In genomic region chr7:1715671-1716074, GRCh38 we compare ENCODE assay signal across 16 cellular contexts. TPM values are rescaled to one million over a fixed set of nuclear protein-coding genes. Genes with fewer than 3 reads are reported as not detected.
A peak's percentile ranks its signal among the peaks of the same experiment; 100 is the strongest.
DNase-seq lines count a peak whose midpoint lies in the region; TF ChIP-seq lines count a peak whose summit lies in the region.
"Had no signal": no experiment of that assay in that cellular context is flagged by ENCODE, and none has a peak within 500 bp of the region (broad histone marks: within the 10 kb centered on the region; RNA-seq: fewer than 3 reads in every experiment).

No MANE protein-coding gene starts in this region.

- no peak overlapping the region for H3K4me3 Mint-ChIP-seq in brain

- no peaks in the 10 kb centered on the region for H4K20me1 ChIP-seq in GM23248 (ENCODE audit: insufficient read depth)

- no peak overlapping the region for H2AFZ ChIP-seq in GM23248

- H3K27ac Mint-ChIP-seq in brain, result peak overlapping the region in 3 of 5 experiments; percentile 63 to 69 (median 67)

- no peak for TF ChIP-seq CTCF in brain (conservative IDR thresholded peaks at IDR 0.05)

- H3K4me2 ChIP-seq in mesendoderm (ENCODE audit: low read length) (no peak overlapping the region), GM23248 (ENCODE audit: unreplicated experiment) (no peak overlapping the region)

- peaks cover 0 to 2% (median 0%) of the 10 kb centered on the region in 5 experiments for H3K9me3 Mint-ChIP-seq in brain

- H3K9me2 ChIP-seq in GM23248 (ENCODE audit: insufficient read depth), result no peaks in the 10 kb centered on the region

- no peak overlapping the region for H2AK5ac ChIP-seq in mesendoderm (ENCODE audit: low read length)

- H3K79me2 ChIP-seq in mesendoderm (ENCODE audit: control insufficient read depth, insufficient read depth, low read length) (no peaks in the 10 kb centered on the region), GM23248 (ENCODE audit: insufficient read depth) (no peaks in the 10 kb centered on the region)

- H3K27me3 ChIP-seq in mesendoderm (ENCODE audit: insufficient read depth, low read length, poor library complexity), result no peaks in the 10 kb centered on the region
- H3K27me3 ChIP-seq in GM23248 (replicated peaks; ENCODE audit: insufficient read depth), result no peaks in the 10 kb centered on the region
- H3K27me3 ChIP-seq: Peyer's patch had no signal

- H3K4me3 ChIP-seq in mesendoderm (ENCODE audit: low read length) (no peak overlapping the region), GM23248 (no peak overlapping the region)
- H3K4me3 ChIP-seq: Peyer's patch had no signal

- H3K4me1 ChIP-seq in mesendoderm (ENCODE audit: control insufficient read depth, low read depth, low read length), result peaks cover 16% of the 10 kb centered on the region
- H3K4me1 ChIP-seq in GM23248 (ENCODE audit: insufficient read depth), result no peaks in the 10 kb centered on the region
- H3K4me1 ChIP-seq: Peyer's patch had no signal

- no CpG with 5 or more reads among the region's 6 CpGs for WGBS in mesendoderm (ENCODE audit: extremely low coverage, insufficient coverage, low lambda C conversion rate)
- 65 to 69% methylated on average over 6 of the region's 6 CpGs for WGBS in GM23248 (ENCODE audit: low coverage in 1 of 2, low lambda C conversion rate in 2 of 2, missing lambda C conversion rate in 2 of 2), 2 experiments

- no peak overlapping the region for H2BK5ac ChIP-seq in mesendoderm (ENCODE audit: low read length)

- in situ Hi-C loops in GM23248 (cut with MboI), result no loop called here

- H3K56ac ChIP-seq in mesendoderm (ENCODE audit: low read length), result peak overlapping the region; percentile 6

- H3K4ac ChIP-seq in mesendoderm (ENCODE audit: low read depth, low read length), result no peak overlapping the region

- H3K36me3 ChIP-seq in mesendoderm (ENCODE audit: control insufficient read depth, insufficient read depth, low read length) (no peaks in the 10 kb centered on the region), GM23248 (ENCODE audit: low read depth) (no peaks in the 10 kb centered on the region)
- H3K36me3 ChIP-seq: Peyer's patch had no signal

- no peaks in the 10 kb centered on the region for H3K9me3 ChIP-seq in GM23248 (ENCODE audit: low read depth)
- H3K9me3 ChIP-seq: Peyer's patch had no signal

- H3K9ac ChIP-seq in mesendoderm (ENCODE audit: low read length) (no peak overlapping the region), GM23248 (no peak overlapping the region)

- DNase-seq in NCI-H2196 (lab: John Stamatoyannopoulos, UW; ENCODE audit: unreplicated experiment), result peak; percentile 14
- DNase-seq in NCI-H2196 treated with DMSO at 0.1 percent for 48 hours (lab: John Stamatoyannopoulos, UW; ENCODE audit: unreplicated experiment), result no peak
- peak; percentile 37 for DNase-seq in Daoy (ENCODE audit: low read depth)
- DNase-seq in mesendoderm, result peak; percentile 66
- no peak for DNase-seq in GM23248
- no peak for DNase-seq in NCI-H1930 (lab: John Stamatoyannopoulos, UW)
- DNase-seq in NCI-H345 treated with DMSO at 0.1 percent for 48 hours (lab: John Stamatoyannopoulos, UW; ENCODE audit: unreplicated experiment), result no peak
- DNase-seq: 8988T, C1 segment of cervical spinal cord, HCEC 1CT, IMR-90, NCI-H2029 treated with DMSO at 0.1 percent for 48 hours, NCI-H774, Peyer's patch had no signal

- H3K36me3 Mint-ChIP-seq in brain, result peaks cover 42% of the 10 kb centered on the region

- no peak overlapping the region for H2BK15ac ChIP-seq in mesendoderm (replicated peaks; ENCODE audit: low read depth)

- H3F3A ChIP-seq in GM23248 (ENCODE audit: insufficient read depth), result no peaks in the 10 kb centered on the region

- H2BK120ac ChIP-seq in mesendoderm (ENCODE audit: low read depth, low read length), result no peak overlapping the region

- no peak overlapping the region for H3K27ac ChIP-seq in mesendoderm (ENCODE audit: low read depth, low read length)
- H3K27ac ChIP-seq in GM23248, result no peak overlapping the region
- H3K27ac ChIP-seq: Peyer's patch had no signal

- H3K4me1 Mint-ChIP-seq in brain, result peaks cover 66% of the 10 kb centered on the region

- H3K27me3 Mint-ChIP-seq in brain, result peaks cover 2% of the 10 kb centered on the region

- no peak overlapping the region for H3K18ac ChIP-seq in mesendoderm (ENCODE audit: low read length)

- H3K79me1 ChIP-seq in mesendoderm (ENCODE audit: low read length), result no peaks in the 10 kb centered on the region

- no peak overlapping the region for H3K23ac ChIP-seq in mesendoderm (ENCODE audit: low read length)

- H4K8ac ChIP-seq in mesendoderm (ENCODE audit: low read depth, low read length), result no peak overlapping the region

- H4K5ac ChIP-seq in mesendoderm (ENCODE audit: low read length), result no peak overlapping the region

RNA-seq across cellular contexts. Expression of gene ELFN1, which starts 45.6 kb away (rescaled TPM):
- 0.15 and 1.1 TPM in 2 replicates for total RNA-seq in Daoy (2014; rRNA removed; shearing (Covaris generic))
- 1.2 TPM for polyA plus RNA-seq in brain (ENCODE audit: insufficient read depth, low read depth, low replicate concordance)
- polyA plus RNA-seq in mesendoderm (2013, experiment 1 of 2), result 0.86 TPM
- 0.85 TPM for polyA plus RNA-seq in mesendoderm (2013, experiment 2 of 2)
- total RNA-seq in GM23248 (2014; rRNA removed; shearing (Covaris generic)), result 5.1 and 6.2 TPM in 2 replicates
- 0.13 and 0.19 TPM in 2 replicates for polyA plus RNA-seq in GM23248 (2016; fragmentation: Nextera tagmentation; extraction: Ambion mirVana)
- total RNA-seq: LHCN-M2 had no signal

Comparison
In these comparisons a context has a peak if more than half of its experiments do, and no peak if none do; other contexts are left out.
1. DNase-seq: peak in NCI-H2196 (single experiment), Daoy (single experiment) and mesendoderm (single experiment); none in NCI-H2196 treated with DMSO at 0.1 percent for 48 hours (single experiment), GM23248 (single experiment), NCI-H1930 (0 of 2) and NCI-H345 treated with DMSO at 0.1 percent for 48 hours (single experiment).